ENCODE assay signal across 19 cellular contexts in genomic region chr17:62822080-62822904, GRCh38. TPM values are rescaled to one million over a fixed set of nuclear protein-coding genes. Genes with fewer than 3 reads are reported as not detected.
DNase-seq lines count a peak whose midpoint lies in the region; ATAC-seq, FAIRE-seq and TF ChIP-seq lines count a peak whose summit lies in the region.
"Had no signal": no experiment of that assay in that cellular context is flagged by ENCODE, and none has a peak within 500 bp of the region (broad histone marks: within the 10 kb centered on the region; RNA-seq: fewer than 3 reads in every experiment).

No MANE protein-coding gene starts in this region.

- no peak for TF ChIP-seq CTCF in liver (IDR thresholded peaks at IDR 0.05; ENCODE audit: low read depth, low read length, missing input control)

- no peaks in the 10 kb centered on the region for H3K36me3 ChIP-seq in liver (ENCODE audit: control insufficient read depth in 4 of 4, insufficient read depth in 3 of 4, low read depth in 1 of 4, low read length in 3 of 4)
- H3K36me3 ChIP-seq: neutrophil had no signal

- H3K27me3 ChIP-seq in right cardiac atrium (ENCODE audit: control insufficient read depth, insufficient read depth), result no peaks in the 10 kb centered on the region
- peaks cover 0 to 6% (median 0%) of the 10 kb centered on the region in 4 donors for H3K27me3 ChIP-seq in liver (ENCODE audit: control insufficient read depth in 4 of 4, insufficient read depth in 4 of 4, low read length in 3 of 4)

- DNase-seq in right cardiac atrium, result peak in 2 of 3 donors; percentile 16 to 40
- no peak for DNase-seq in Right ventricle myocardium inferior (ENCODE audit: missing footprints)
- DNase-seq in astrocyte of the hippocampus (ENCODE audit: low read depth, low spot score), result peak; percentile 65
- no peak for DNase-seq in urothelium cell line (ENCODE audit: low spot score)
- no peak for DNase-seq in effector CD4-positive, alpha-beta T cell
- no peak for DNase-seq in NCI-H2196 (lab: John Stamatoyannopoulos, UW; ENCODE audit: unreplicated experiment)
- DNase-seq: activated CD4-positive, alpha-beta T cell treated with anti-CD3 and anti-CD28 coated beads, Interleukin-2, amount 50 U/mL, for 4 hours; aorta; dermis blood vessel endothelial cell; KG1; mesendoderm; NCI-H1436 treated with DMSO at 0.1 percent for 48 hours; NCI-H526 treated with DMSO at 0.1 percent for 48 hours; SHP77; T-helper 9 cell had no signal

- peak; percentile 87 for FAIRE-seq in urothelium cell line (lab: Jason Lieb, UNC)
- FAIRE-seq: H1 had no signal

- H3K9me3 ChIP-seq in right cardiac atrium (ENCODE audit: control insufficient read depth, low read length) (no peaks in the 10 kb centered on the region), liver (ENCODE audit: control insufficient read depth in 4 of 4, low read length in 3 of 4) (no peaks in the 10 kb centered on the region)
- H3K9me3 ChIP-seq: neutrophil had no signal

- ATAC-seq in right cardiac atrium (peak; percentile 67 to 86), Right ventricle myocardium inferior (no peak), GM18505 (IDR thresholded peaks at IDR 0.05; ENCODE audit: unreplicated experiment) (no peak)

- no peak overlapping the region for H3K9ac ChIP-seq in liver (ENCODE audit: low read depth in 1 of 2, low read length in 2 of 2)

- H3K4me3 ChIP-seq in right cardiac atrium (ENCODE audit: low read length) (no peak overlapping the region), liver (ENCODE audit: low read depth in 1 of 3, low read length in 3 of 3) (no peak overlapping the region)

- TF ChIP-seq RAD21 in liver (IDR thresholded peaks at IDR 0.05), result no peak

- WGBS in right cardiac atrium, result 74% methylated on average over 11 of the region's 11 CpGs
- WGBS in liver, result 67% methylated on average over 11 of the region's 11 CpGs

- intact Hi-C loops in right cardiac atrium (cut with DNase I) (no loop called here), Right ventricle myocardium inferior (cut with DNase I) (no loop called here)

- H3K4me1 ChIP-seq in right cardiac atrium (ENCODE audit: control insufficient read depth, insufficient read depth, low read length) (no peaks in the 10 kb centered on the region), liver (ENCODE audit: control insufficient read depth in 4 of 4, insufficient read depth in 4 of 4, low read length in 3 of 4) (no peaks in the 10 kb centered on the region)

- no peak for TF ChIP-seq POLR2A in GM18505 (IDR thresholded peaks at IDR 0.05; ENCODE audit: borderline replicate concordance, extremely low read depth, insufficient read depth, insufficient read length)

- H3K27ac ChIP-seq in right cardiac atrium (ENCODE audit: low read length) (no peak overlapping the region), liver (ENCODE audit: low read depth in 1 of 2, low read length in 2 of 2) (no peak overlapping the region)
- H3K27ac ChIP-seq: neutrophil had no signal

TF ChIP-seq in liver, 16 proteins besides CTCF, POLR2A, EP300 and RAD21:
- TF ChIP-seq SP1 (IDR thresholded peaks at IDR 0.05) (no peak), EGR1 (IDR thresholded peaks at IDR 0.05; ENCODE audit: low read depth in 2 of 2) (no peak), NR2F2 (IDR thresholded peaks at IDR 0.05) (peak; percentile 50)

RNA-seq across cellular contexts. Expression of gene MARCHF10, which starts 14.2 kb away (rescaled TPM):
- total RNA-seq in right cardiac atrium (not detected), Right ventricle myocardium inferior (not detected), liver (not detected)
- polyA plus RNA-seq in right cardiac atrium (0.20 TPM), liver (not detected)
- total RNA-seq: aorta, dermis blood vessel endothelial cell had no signal
- polyA plus RNA-seq: aorta had no signal

Comparison
In these comparisons a context has a peak if more than half of its experiments do, and no peak if none do; other contexts are left out.
1. ATAC-seq: peak in right cardiac atrium (2 of 2); none in Right ventricle myocardium inferior (single experiment) and GM18505 (single experiment).
2. DNase-seq: peak in right cardiac atrium (2 of 3) and astrocyte of the hippocampus (single experiment); none in Right ventricle myocardium inferior (single experiment), urothelium cell line (single experiment), effector CD4-positive, alpha-beta T cell (single experiment) and NCI-H2196 (single experiment).